ENCODE assay signal across 8 cellular contexts in the genomic region with DNA sequence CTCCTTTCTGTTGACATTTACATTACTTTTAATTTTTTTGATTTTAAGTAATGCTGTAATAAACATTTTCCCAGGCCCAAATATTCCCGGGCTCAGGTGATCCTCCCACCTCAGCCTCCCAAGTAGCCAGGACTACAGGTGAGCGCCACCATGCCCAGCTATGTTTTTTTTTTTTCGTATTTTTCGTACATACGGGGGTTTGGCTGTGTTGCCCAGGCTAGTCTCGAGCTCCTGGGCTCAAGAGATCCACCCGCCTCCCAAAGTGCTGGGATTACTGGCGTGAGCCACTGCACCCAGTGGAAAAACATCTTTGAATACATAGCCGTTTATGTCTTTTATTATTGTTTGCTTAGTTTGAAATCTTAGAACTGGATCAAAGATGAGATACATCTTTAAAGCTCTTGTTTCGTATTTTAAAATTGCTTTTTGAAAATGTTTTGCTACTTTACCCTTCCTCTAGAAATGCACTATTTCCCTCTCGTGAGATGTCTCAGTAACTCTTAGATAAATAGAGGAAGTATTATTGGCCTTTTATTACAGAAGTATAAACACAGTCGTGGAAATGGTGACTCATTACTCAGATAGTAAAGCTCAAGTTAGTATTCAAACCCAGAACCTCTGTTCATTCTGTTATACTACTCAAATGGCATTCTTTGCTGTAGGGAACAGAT. TPM values are rescaled to one million over a fixed set of nuclear protein-coding genes. Genes with fewer than 3 reads are reported as not detected.
DNase-seq lines count a peak whose midpoint lies in the region; ATAC-seq and TF ChIP-seq lines count a peak whose summit lies in the region.

No MANE protein-coding gene starts in this region.

- peaks cover 32% of the 10 kb centered on the region for H3K36me3 Mint-ChIP-seq in activated CD4-positive, alpha-beta memory T cell treated with anti-CD3 and anti-CD28 coated beads for 36 hours
- H3K36me3 Mint-ChIP-seq in stimulated activated naive B cell treated with anti-CD40 and anti-IgM and Interleukin-4, amounts not matched to agents 10 μg/mL and 1 μg/mL and 100 μg/mL, for 72 hours: peaks cover 25 to 28% of the 10 kb centered on the region in 2 donors

- intact Hi-C loops in activated CD4-positive, alpha-beta memory T cell treated with anti-CD3 and anti-CD28 coated beads for 36 hours (cut with micrococcal nuclease): loop anchor here (1.0 to 10.0 kb wide), 9 partner anchors 24 to 1846 kb away; a partner anchor contains a TSS
- intact Hi-C loops in lower leg skin (cut with DNase I; ENCODE audit: low total_unique reads): no loop called here

- H3K4me3 Mint-ChIP-seq in activated CD4-positive, alpha-beta memory T cell treated with anti-CD3 and anti-CD28 coated beads for 36 hours: peak overlapping the region; percentile 91
- peak overlapping the region; percentile 84 to 92 for H3K4me3 Mint-ChIP-seq in stimulated activated naive B cell treated with anti-CD40 and anti-IgM and Interleukin-4, amounts not matched to agents 10 μg/mL and 1 μg/mL and 100 μg/mL, for 72 hours

- H3K27me3 ChIP-seq in HUES64 (ENCODE audit: insufficient read depth, low read length): peaks cover 19% of the 10 kb centered on the region

- no peak for TF ChIP-seq POLR2A in lower leg skin (IDR thresholded peaks at IDR 0.05)

- CTCF ChIA-PET in activated CD4-positive, alpha-beta memory T cell treated with anti-CD3 and anti-CD28 coated beads for 36 hours (lab: Charles Lee): interaction anchor here (1.0 to 1.8 kb wide), 3 partner anchors 23 to 110 kb away, joined by 3 to 6 read pairs (median 4); no protein-coding TSS in a partner anchor

- POLR2A ChIA-PET in activated CD4-positive, alpha-beta memory T cell treated with anti-CD3 and anti-CD28 coated beads for 36 hours (lab: Charles Lee): interaction anchor here (4.0 kb wide), 1 partner anchor 13 kb away, joined by 18 read pairs; no protein-coding TSS in a partner anchor

- H3K9me3 Mint-ChIP-seq in activated CD4-positive, alpha-beta memory T cell treated with anti-CD3 and anti-CD28 coated beads for 36 hours: no peaks in the 10 kb centered on the region
- H3K9me3 Mint-ChIP-seq in stimulated activated naive B cell treated with anti-CD40 and anti-IgM and Interleukin-4, amounts not matched to agents 10 μg/mL and 1 μg/mL and 100 μg/mL, for 72 hours: peaks cover 0 to 3% of the 10 kb centered on the region in 2 donors

- H3K4me1 ChIP-seq in HUES64 (ENCODE audit: insufficient read depth, low read length): peaks cover 23% of the 10 kb centered on the region

- no peaks in the 10 kb centered on the region for H3K27me3 Mint-ChIP-seq in activated CD4-positive, alpha-beta memory T cell treated with anti-CD3 and anti-CD28 coated beads for 36 hours
- H3K27me3 Mint-ChIP-seq in stimulated activated naive B cell treated with anti-CD40 and anti-IgM and Interleukin-4, amounts not matched to agents 10 μg/mL and 1 μg/mL and 100 μg/mL, for 72 hours: no peaks in the 10 kb centered on the region

- WGBS in HUES64: 91% methylated on average over 11 of the region's 12 CpGs
- 58 to 63% methylated on average over 12 of the region's 12 CpGs for WGBS in lower leg skin, 2 donors

- peaks cover 37% of the 10 kb centered on the region for H3K4me1 Mint-ChIP-seq in activated CD4-positive, alpha-beta memory T cell treated with anti-CD3 and anti-CD28 coated beads for 36 hours (ENCODE audit: low read depth)
- peaks cover 27 to 51% of the 10 kb centered on the region in 2 donors for H3K4me1 Mint-ChIP-seq in stimulated activated naive B cell treated with anti-CD40 and anti-IgM and Interleukin-4, amounts not matched to agents 10 μg/mL and 1 μg/mL and 100 μg/mL, for 72 hours

- H3K27ac ChIP-seq in HUES64 (ENCODE audit: low read depth, low read length): no peak overlapping the region

- TF ChIP-seq CTCF in lower leg skin (IDR thresholded peaks at IDR 0.05): no peak

- no peaks in the 10 kb centered on the region for H3K9me3 ChIP-seq in HUES64 (ENCODE audit: insufficient read depth, low read depth, low read length)

- peak; percentile 13 for DNase-seq in COLO668 (lab: John Stamatoyannopoulos, UW; ENCODE audit: unreplicated experiment)
- DNase-seq in activated CD4-positive, alpha-beta memory T cell treated with anti-CD3 and anti-CD28 coated beads for 36 hours: no peak
- peak; percentile 69 for DNase-seq in hepatic stellate cell (ENCODE audit: low spot score)
- no peak for DNase-seq in stimulated activated naive B cell treated with anti-CD40 and anti-IgM and Interleukin-4, amounts not matched to agents 10 μg/mL and 1 μg/mL and 100 μg/mL, for 72 hours
- DNase-seq in HK-2 (ENCODE audit: unreplicated experiment): no peak
- no peak for DNase-seq in lower leg skin (ENCODE audit: low spot score in 2 of 2)
- DNase-seq in stimulated activated CD4-positive, alpha-beta T cell treated with anti-CD3 and anti-CD28 coated beads, Interleukin-2, amount 100 ng/mL, for 48 hours: no peak

- H3K27ac Mint-ChIP-seq in activated CD4-positive, alpha-beta memory T cell treated with anti-CD3 and anti-CD28 coated beads for 36 hours: peak overlapping the region; percentile 91
- peak overlapping the region; percentile 97 for H3K27ac Mint-ChIP-seq in stimulated activated naive B cell treated with anti-CD40 and anti-IgM and Interleukin-4, amounts not matched to agents 10 μg/mL and 1 μg/mL and 100 μg/mL, for 72 hours

- peak; percentile 34 to 39 for ATAC-seq in stimulated activated naive B cell treated with anti-CD40 and anti-IgM and Interleukin-4, amounts not matched to agents 10 μg/mL and 1 μg/mL and 100 μg/mL, for 72 hours (replicated peaks)

- peak overlapping the region; percentile 94; the same call in 1 of the 2 replicates for H3K4me3 ChIP-seq in HUES64 (ENCODE audit: low read length)
- no peak overlapping the region for H3K4me3 ChIP-seq in lower leg skin (ENCODE audit: low read depth, poor library complexity, severe bottlenecking)

- H3K36me3 ChIP-seq in HUES64 (ENCODE audit: insufficient read depth, low read length): peaks cover 6% of the 10 kb centered on the region; the same call in 1 of the 2 replicates

- no peak overlapping the region for H3K9ac ChIP-seq in HUES64 (ENCODE audit: low read depth, low read length)

RNA-seq across cellular contexts. Expression of a gene that starts 2.4 kb away (rescaled TPM):
- polyA plus RNA-seq in HUES64 (2013, experiment 1 of 2): 23.2 TPM
- polyA plus RNA-seq in HUES64 (2013, experiment 2 of 2): 26.7 TPM
- 10 to 100 TPM; 86.0 to 94.5 TPM for total RNA-seq in activated CD4-positive, alpha-beta memory T cell treated with anti-CD3 and anti-CD28 coated beads for 36 hours
- 10 to 100 TPM; 28.2 to 55.8 (median 31.9) TPM for total RNA-seq in lower leg skin

Comparison
In these comparisons a context has a peak if more than half of its experiments do, and no peak if none do; other contexts are left out.
1. DNase-seq: peak in COLO668 (single experiment) and hepatic stellate cell (single experiment); none in activated CD4-positive, alpha-beta memory T cell treated with anti-CD3 and anti-CD28 coated beads for 36 hours (single experiment), stimulated activated naive B cell treated with anti-CD40 and anti-IgM and Interleukin-4, amounts not matched to agents 10 μg/mL and 1 μg/mL and 100 μg/mL, for 72 hours (single experiment), HK-2 (single experiment), lower leg skin (0 of 2) and stimulated activated CD4-positive, alpha-beta T cell treated with anti-CD3 and anti-CD28 coated beads, Interleukin-2, amount 100 ng/mL, for 48 hours (0 of 2).